Comparison of ENCODE assay signal across 11 cellular contexts in genomic region chr13:52845334-52845761, GRCh38. TPM values are rescaled to one million over a fixed set of nuclear protein-coding genes. Genes with fewer than 3 reads are reported as not detected.
DNase-seq lines count a peak whose midpoint lies in the region; ATAC-seq and TF ChIP-seq lines count a peak whose summit lies in the region.
"Had no signal": no experiment of that assay in that cellular context is flagged by ENCODE, and none has a peak within 500 bp of the region (broad histone marks: within the 10 kb centered on the region; RNA-seq: fewer than 3 reads in every experiment).

No MANE protein-coding gene starts in this region.

- H3K23ac ChIP-seq in mesendoderm (ENCODE audit: low read length): no peak overlapping the region

- peaks cover 52% of the 10 kb centered on the region for H3K27me3 Mint-ChIP-seq in activated naive CD8-positive, alpha-beta T cell
- peaks cover 55 to 78% (median 63%) of the 10 kb centered on the region in 3 donors for H3K27me3 Mint-ChIP-seq in CD14-positive monocyte (ENCODE audit: low read depth in 3 of 3)

- in situ Hi-C loops in GM13977 (cut with MboI; ENCODE audit: low pct_unique_long_range_greater_than_20kb, low sequenced_read_pairs, unreplicated experiment): no loop called here

- intact Hi-C loops in CD14-positive monocyte (cut with micrococcal nuclease): no loop called here

- H3K4me2 ChIP-seq in mesendoderm (ENCODE audit: low read length): no peak overlapping the region

- H3K4me1 ChIP-seq in mesendoderm (ENCODE audit: control insufficient read depth, low read depth, low read length): peaks cover 10% of the 10 kb centered on the region

- no peak for ATAC-seq in GM18861 (IDR thresholded peaks at IDR 0.05; ENCODE audit: unreplicated experiment)

- H4K8ac ChIP-seq in mesendoderm (ENCODE audit: low read depth, low read length): no peak overlapping the region

- H3K79me2 ChIP-seq in mesendoderm (ENCODE audit: control insufficient read depth, insufficient read depth, low read length): no peaks in the 10 kb centered on the region

- no peak overlapping the region for H3K27ac ChIP-seq in mesendoderm (ENCODE audit: low read depth, low read length)
- H3K27ac ChIP-seq: SK-N-MC had no signal

- no peak overlapping the region for H2AK5ac ChIP-seq in mesendoderm (ENCODE audit: low read length)

- H3K36me3 ChIP-seq in mesendoderm (ENCODE audit: control insufficient read depth, insufficient read depth, low read length): no peaks in the 10 kb centered on the region

- H3K18ac ChIP-seq in mesendoderm (ENCODE audit: low read length): no peak overlapping the region

- no CpG with 5 or more reads among the region's 16 CpGs for whole genome bisulfite sequencing in mesendoderm (ENCODE audit: extremely low coverage, insufficient coverage, low lambda C conversion rate)

- H3K27ac Mint-ChIP-seq in activated naive CD8-positive, alpha-beta T cell: no peak overlapping the region
- H3K27ac Mint-ChIP-seq in CD14-positive monocyte: no peak overlapping the region

- no peak overlapping the region for H2BK120ac ChIP-seq in mesendoderm (ENCODE audit: low read depth, low read length)

- peaks cover 12% of the 10 kb centered on the region for H3K4me1 Mint-ChIP-seq in activated naive CD8-positive, alpha-beta T cell (ENCODE audit: low read depth)
- H3K4me1 Mint-ChIP-seq in CD14-positive monocyte: peaks cover 13% of the 10 kb centered on the region

- H3K4ac ChIP-seq in mesendoderm (ENCODE audit: low read depth, low read length): no peak overlapping the region

- H3K9ac ChIP-seq in mesendoderm (ENCODE audit: low read length): no peak overlapping the region

- no peak overlapping the region for H2BK15ac ChIP-seq in mesendoderm (replicated peaks; ENCODE audit: low read depth)

- H3K27me3 ChIP-seq in mesendoderm (ENCODE audit: insufficient read depth, low read length, poor library complexity): peaks cover 26% of the 10 kb centered on the region

- H3K4me3 Mint-ChIP-seq in activated naive CD8-positive, alpha-beta T cell: peak overlapping the region; percentile 11
- H3K4me3 Mint-ChIP-seq in CD14-positive monocyte: peak overlapping the region in 1 of 2 donors; percentile 80

- no peaks in the 10 kb centered on the region for H3K79me1 ChIP-seq in mesendoderm (ENCODE audit: low read length)

- DNase-seq in DMS153 (lab: John Stamatoyannopoulos, UW) (peak; percentile 53), GM13977 (ENCODE audit: low spot score) (peak; percentile 38), mesendoderm (peak; percentile 70), ureter (ENCODE audit: low spot score) (no peak), CD14-positive monocyte (ENCODE audit: low spot score) (no peak)
- DNase-seq: activated gamma-delta T cell treated with Interleukin-2 at 50 U/mL for 16 hours, mesenchymal stem cell, NCI-H2171 had no signal

- no peak overlapping the region for H3K4me3 ChIP-seq in mesendoderm (ENCODE audit: low read length)
- H3K4me3 ChIP-seq: SK-N-MC had no signal

- no peak overlapping the region for H2BK5ac ChIP-seq in mesendoderm (ENCODE audit: low read length)

- H3K56ac ChIP-seq in mesendoderm (ENCODE audit: low read length): no peak overlapping the region

- TF ChIP-seq CTCF in GM13977 (IDR thresholded peaks at IDR 0.05; ENCODE audit: extremely low read depth, insufficient read depth, missing control alignments) (no peak), CD14-positive monocyte (IDR thresholded peaks at IDR 0.05) (no peak)

- H3K9me3 Mint-ChIP-seq in activated naive CD8-positive, alpha-beta T cell (ENCODE audit: low read depth): no peaks in the 10 kb centered on the region
- peaks cover 9 to 43% (median 27%) of the 10 kb centered on the region in 7 donors for H3K9me3 Mint-ChIP-seq in CD14-positive monocyte

- no peaks in the 10 kb centered on the region for H3K36me3 Mint-ChIP-seq in activated naive CD8-positive, alpha-beta T cell
- peaks cover 6 to 9% of the 10 kb centered on the region in 2 donors for H3K36me3 Mint-ChIP-seq in CD14-positive monocyte

- no peak overlapping the region for H4K5ac ChIP-seq in mesendoderm (ENCODE audit: low read length)

RNA-seq across cellular contexts. Expression of gene PCDH8, which starts 3.1 kb away (rescaled TPM):
- 0.52 TPM for polyA plus RNA-seq in mesendoderm (2013, experiment 1 of 2)
- polyA plus RNA-seq in mesendoderm (2013, experiment 2 of 2): 0.80 TPM
- total RNA-seq in ureter: not detected
- polyA plus RNA-seq in CD14-positive monocyte: not detected

Comparison
In these comparisons a context has a peak if more than half of its experiments do, and no peak if none do; other contexts are left out.
1. DNase-seq: peak in DMS153 (single experiment), GM13977 (single experiment) and mesendoderm (single experiment); none in ureter (single experiment) and CD14-positive monocyte (single experiment).